Comparison of ENCODE assay signal across 14 cellular contexts in genomic region chr21:38645282-38645681, GRCh38.
A peak's percentile ranks its signal among the peaks of the same experiment; 100 is the strongest.
DNase-seq lines count a peak whose midpoint lies in the region; ATAC-seq, FAIRE-seq and TF ChIP-seq lines count a peak whose summit lies in the region.
"Had no signal": no experiment of that assay in that cellular context is flagged by ENCODE, and none has a peak within 500 bp of the region (broad histone marks: within the 10 kb centered on the region; RNA-seq: fewer than 3 reads in every experiment).

No MANE protein-coding gene starts in this region.

- no peak for FAIRE-seq in GM19239 (lab: Jason Lieb, UNC)
- FAIRE-seq: TTC549 had no signal

- no peak for ATAC-seq in HG03439 (IDR thresholded peaks at IDR 0.05; ENCODE audit: unreplicated experiment)
- ATAC-seq in GM21576 (IDR thresholded peaks at IDR 0.05; ENCODE audit: unreplicated experiment), result no peak

- H3K4me3 ChIP-seq in AG09309 (ENCODE audit: control insufficient read depth, low read depth, low read length), result no peak overlapping the region

- DNase-seq in AG09309 (ENCODE audit: low read depth), result peak; percentile 52
- peak; percentile 66 for DNase-seq in HS-27A (ENCODE audit: low read depth)
- DNase-seq in astrocyte of the hippocampus (ENCODE audit: low read depth, low spot score), result peak; percentile 69
- peak; percentile 94 for DNase-seq in iris pigment epithelial cell (ENCODE audit: low read depth)
- no peak for DNase-seq in stimulated activated CD4-positive, alpha-beta T cell treated with anti-CD3 and anti-CD28 coated beads, Interleukin-2, amount 100 ng/mL, for 24 hours
- DNase-seq in GM19239 (ENCODE audit: insufficient read length, low spot score), result no peak
- DNase-seq: C1 segment of cervical spinal cord; effector CD4-positive, alpha-beta T cell; hippocampal formation; NCI-H146; NCI-H510A treated with DMSO at 0.1 percent for 48 hours had no signal

- TF ChIP-seq CTCF in AG09309 (IDR thresholded peaks at IDR 0.05; ENCODE audit: control insufficient read depth, insufficient read depth, low read depth, low read length, missing control alignments), result no peak

Comparison
In these comparisons a context has a peak if more than half of its experiments do, and no peak if none do; other contexts are left out.
1. DNase-seq: peak in AG09309 (single experiment), HS-27A (single experiment), astrocyte of the hippocampus (single experiment) and iris pigment epithelial cell (single experiment); none in stimulated activated CD4-positive, alpha-beta T cell treated with anti-CD3 and anti-CD28 coated beads, Interleukin-2, amount 100 ng/mL, for 24 hours (0 of 2) and GM19239 (single experiment).